1 cellular context compared by ENCODE assay signal in the genomic region with DNA sequence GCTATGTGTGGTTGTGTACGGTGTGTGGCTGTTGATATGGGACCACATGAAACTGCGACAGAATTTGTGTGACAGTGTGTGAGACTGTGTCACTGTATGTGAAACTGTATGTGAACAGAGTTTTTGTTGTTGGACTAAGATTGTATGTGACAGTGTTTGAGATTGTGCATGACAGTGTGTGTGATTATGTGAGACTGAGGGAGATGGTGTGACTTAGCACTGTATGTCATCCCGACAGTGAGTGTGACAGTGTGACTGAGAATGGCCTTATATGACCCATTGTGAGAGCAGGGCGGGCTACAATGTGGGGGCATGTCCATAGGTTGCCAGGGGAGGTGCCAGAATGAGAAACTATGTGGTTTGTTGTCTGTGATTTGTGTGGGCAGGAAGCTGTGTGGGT.
TF ChIP-seq lines count a peak whose summit lies in the region.

No MANE protein-coding gene starts in this region.

TF ChIP-seq in A549, 52 proteins besides CTCF, POLR2A, EP300 and RAD21 (continued from another document):
- TF ChIP-seq, protein P1, sequence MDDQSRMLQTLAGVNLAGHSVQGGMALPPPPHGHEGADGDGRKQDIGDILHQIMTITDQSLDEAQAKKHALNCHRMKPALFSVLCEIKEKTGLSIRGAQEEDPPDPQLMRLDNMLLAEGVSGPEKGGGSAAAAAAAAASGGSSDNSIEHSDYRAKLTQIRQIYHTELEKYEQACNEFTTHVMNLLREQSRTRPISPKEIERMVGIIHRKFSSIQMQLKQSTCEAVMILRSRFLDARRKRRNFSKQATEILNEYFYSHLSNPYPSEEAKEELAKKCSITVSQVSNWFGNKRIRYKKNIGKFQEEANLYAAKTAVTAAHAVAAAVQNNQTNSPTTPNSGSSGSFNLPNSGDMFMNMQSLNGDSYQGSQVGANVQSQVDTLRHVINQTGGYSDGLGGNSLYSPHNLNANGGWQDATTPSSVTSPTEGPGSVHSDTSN (IDR thresholded peaks at IDR 0.05) = no peak
- TF ChIP-seq, protein P2, sequence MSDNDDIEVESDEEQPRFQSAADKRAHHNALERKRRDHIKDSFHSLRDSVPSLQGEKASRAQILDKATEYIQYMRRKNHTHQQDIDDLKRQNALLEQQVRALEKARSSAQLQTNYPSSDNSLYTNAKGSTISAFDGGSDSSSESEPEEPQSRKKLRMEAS (IDR thresholded peaks at IDR 0.05) = no peak
- TF ChIP-seq, protein P3, sequence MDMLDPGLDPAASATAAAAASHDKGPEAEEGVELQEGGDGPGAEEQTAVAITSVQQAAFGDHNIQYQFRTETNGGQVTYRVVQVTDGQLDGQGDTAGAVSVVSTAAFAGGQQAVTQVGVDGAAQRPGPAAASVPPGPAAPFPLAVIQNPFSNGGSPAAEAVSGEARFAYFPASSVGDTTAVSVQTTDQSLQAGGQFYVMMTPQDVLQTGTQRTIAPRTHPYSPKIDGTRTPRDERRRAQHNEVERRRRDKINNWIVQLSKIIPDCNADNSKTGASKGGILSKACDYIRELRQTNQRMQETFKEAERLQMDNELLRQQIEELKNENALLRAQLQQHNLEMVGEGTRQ (IDR thresholded peaks at IDR 0.05) = no peak
- TF ChIP-seq, protein P4, sequence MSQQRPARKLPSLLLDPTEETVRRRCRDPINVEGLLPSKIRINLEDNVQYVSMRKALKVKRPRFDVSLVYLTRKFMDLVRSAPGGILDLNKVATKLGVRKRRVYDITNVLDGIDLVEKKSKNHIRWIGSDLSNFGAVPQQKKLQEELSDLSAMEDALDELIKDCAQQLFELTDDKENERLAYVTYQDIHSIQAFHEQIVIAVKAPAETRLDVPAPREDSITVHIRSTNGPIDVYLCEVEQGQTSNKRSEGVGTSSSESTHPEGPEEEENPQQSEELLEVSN (IDR thresholded peaks at IDR 0.05; ENCODE audit: borderline replicate concordance, low read depth) = no peak
- TF ChIP-seq, protein P5, sequence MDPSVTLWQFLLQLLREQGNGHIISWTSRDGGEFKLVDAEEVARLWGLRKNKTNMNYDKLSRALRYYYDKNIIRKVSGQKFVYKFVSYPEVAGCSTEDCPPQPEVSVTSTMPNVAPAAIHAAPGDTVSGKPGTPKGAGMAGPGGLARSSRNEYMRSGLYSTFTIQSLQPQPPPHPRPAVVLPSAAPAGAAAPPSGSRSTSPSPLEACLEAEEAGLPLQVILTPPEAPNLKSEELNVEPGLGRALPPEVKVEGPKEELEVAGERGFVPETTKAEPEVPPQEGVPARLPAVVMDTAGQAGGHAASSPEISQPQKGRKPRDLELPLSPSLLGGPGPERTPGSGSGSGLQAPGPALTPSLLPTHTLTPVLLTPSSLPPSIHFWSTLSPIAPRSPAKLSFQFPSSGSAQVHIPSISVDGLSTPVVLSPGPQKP (IDR thresholded peaks at IDR 0.05; ENCODE audit: low read depth, low read length) = no peak
